Comparison of ENCODE assay signal across 31 cellular contexts in genomic region chr11:108724974-108725689, GRCh38.
"Had no signal": no experiment of that assay in that cellular context is flagged by ENCODE, and none has a peak within 500 bp of the region (broad histone marks: within the 10 kb centered on the region; RNA-seq: fewer than 3 reads in every experiment).

No MANE protein-coding gene starts in this region.

- H3K27me3 Mint-ChIP-seq: activated B cell treated with CpG ODN at 0.5 μM for 24 hours; activated CD8-positive, alpha-beta T cell treated with anti-CD3 and anti-CD28 coated beads for 36 hours; activated naive CD8-positive, alpha-beta T cell; activated T-helper 17 cell treated with anti-CD3 and anti-CD28 coated beads, Interleukin-2, amount 50 U/mL, for 72 hours; effector memory CD8-positive, alpha-beta T cell had no signal

- ATAC-seq: activated CD4-positive, CD25-positive, alpha-beta regulatory T cell treated with anti-CD3 and anti-CD28 coated beads, Interleukin-2, amount 50 U/mL, for 24 hours; activated CD8-positive, alpha-beta T cell treated with anti-CD3 and anti-CD28 coated beads for 36 hours; activated T-cell treated with anti-CD3 and anti-CD28 coated beads, Interleukin-2, amount 50 U/mL, for 4 hours; activated T-helper 17 cell treated with anti-CD3 and anti-CD28 coated beads, Interleukin-2, amount 50 U/mL, for 72 hours; body of pancreas; effector memory CD8-positive, alpha-beta T cell; foreskin keratinocyte; gastrocnemius medialis; heart left ventricle had no signal

- H3K9me3 ChIP-seq: body of pancreas, gastrocnemius medialis had no signal

- H3K27ac Mint-ChIP-seq: activated B cell treated with CpG ODN at 0.5 μM for 24 hours; activated CD8-positive, alpha-beta T cell treated with anti-CD3 and anti-CD28 coated beads for 36 hours; activated naive CD8-positive, alpha-beta T cell; activated T-helper 17 cell treated with anti-CD3 and anti-CD28 coated beads, Interleukin-2, amount 50 U/mL, for 72 hours; effector memory CD8-positive, alpha-beta T cell; T-helper 2 cell treated with Interferon-gamma antibody and Interleukin-4, amounts not matched to agents 5 μg/mL and 100 μg/mL, for 36 hours had no signal

- H3K27ac ChIP-seq: body of pancreas, esophagus muscularis mucosa, foreskin keratinocyte, gastrocnemius medialis, heart left ventricle, WERI-Rb-1 had no signal

- H3K27me3 ChIP-seq: body of pancreas, esophagus muscularis mucosa, foreskin keratinocyte, gastrocnemius medialis, heart left ventricle had no signal

- H3K4me3 ChIP-seq: body of pancreas, esophagus muscularis mucosa, gastrocnemius medialis, heart left ventricle had no signal

- H3K4me3 Mint-ChIP-seq: activated B cell treated with CpG ODN at 0.5 μM for 24 hours; activated CD8-positive, alpha-beta T cell treated with anti-CD3 and anti-CD28 coated beads for 36 hours; activated naive CD8-positive, alpha-beta T cell; activated T-cell treated with anti-CD3 and anti-CD28 coated beads, Interleukin-2, amount 50 U/mL, for 4 hours; effector memory CD8-positive, alpha-beta T cell; T-helper 2 cell treated with Interferon-gamma antibody and Interleukin-4, amounts not matched to agents 5 μg/mL and 100 μg/mL, for 36 hours had no signal

- H3K4me1 ChIP-seq: foreskin keratinocyte, gastrocnemius medialis, heart left ventricle had no signal

- DNase-seq: activated B cell treated with CpG ODN at 0.5 μM for 24 hours; activated CD4-positive, alpha-beta T cell treated with anti-CD3 and anti-CD28 coated beads for 48 hours; activated CD4-positive, alpha-beta T cell treated with anti-CD3 and anti-CD28 coated beads, Interleukin-2, amount 50 U/mL, for 1 hour; activated CD4-positive, alpha-beta T cell treated with anti-CD3 and anti-CD28 coated beads, Interleukin-2, amount 50 U/mL, for 48 hours; activated CD8-positive, alpha-beta memory T cell treated with anti-CD3 and anti-CD28 coated beads for 24 hours; activated CD8-positive, alpha-beta T cell treated with anti-CD3 and anti-CD28 coated beads for 36 hours; activated effector memory CD4-positive, alpha-beta T cell treated with Interleukin-2 at 50 U/mL for 16 hours; activated gamma-delta T cell treated with Interleukin-2 at 50 U/mL for 16 hours; activated naive CD4-positive, alpha-beta T cell treated with anti-CD3 and anti-CD28 coated beads, Interleukin-2, amount 50 U/mL, for 16 hours; activated naive CD4-positive, alpha-beta T cell treated with Interleukin-2 at 50 U/mL for 16 hours; activated T-cell treated with anti-CD3 and anti-CD28 coated beads, Interleukin-2, amount 50 U/mL, for 4 hours; amniotic stem cell; anterior cingulate cortex; body of pancreas; caudate nucleus; cortex of kidney; dermis blood vessel endothelial cell; effector CD4-positive, alpha-beta T cell; effector memory CD8-positive, alpha-beta T cell; erythroblast; foreskin keratinocyte; gastrocnemius medialis; glutamatergic neuron; heart left ventricle; T1000; WERI-Rb-1 had no signal
